29 cellular contexts compared by ENCODE assay signal in genomic region chr3:161343540-161343939, GRCh38. TPM values are rescaled to one million over a fixed set of nuclear protein-coding genes. Genes with fewer than 3 reads are reported as not detected.
"Had no signal": no experiment of that assay in that cellular context is flagged by ENCODE, and none has a peak within 500 bp of the region (broad histone marks: within the 10 kb centered on the region; RNA-seq: fewer than 3 reads in every experiment).

No MANE protein-coding gene starts in this region.

- H3K9me3 ChIP-seq: stomach, suprapubic skin, testis, thoracic aorta, thyroid gland, tibial artery, tibial nerve, transverse colon, upper lobe of left lung, upper lobe of right lung, uterus, vagina had no signal

- H3K36me3 Mint-ChIP-seq: stimulated activated memory B cell treated with anti-CD40 and anti-IgM and Interleukin-4, amounts not matched to agents 10 μg/mL and 1 μg/mL and 100 μg/mL, for 72 hours; stimulated activated naive B cell treated with anti-CD40 and anti-IgM and Interleukin-4, amounts not matched to agents 10 μg/mL and 1 μg/mL and 100 μg/mL, for 72 hours had no signal

- H3K27ac Mint-ChIP-seq: stimulated activated effector memory CD8-positive, alpha-beta T cell treated with anti-CD3 and anti-CD28 coated beads, Interleukin-12 subunit alpha, Interleukin-12 subunit beta, amount 100 ng/mL, for 72 hours; stimulated activated memory B cell treated with anti-CD40 and anti-IgM and Interleukin-4, amounts not matched to agents 10 μg/mL and 1 μg/mL and 100 μg/mL, for 72 hours; stimulated activated naive B cell treated with anti-CD40 and anti-IgM and Interleukin-4, amounts not matched to agents 10 μg/mL and 1 μg/mL and 100 μg/mL, for 72 hours; stimulated activated naive CD8-positive, alpha-beta T cell treated with anti-CD3 and anti-CD28 coated beads, Interleukin-15, amount 100 ng/mL, for 72 hours; stimulated activated naive CD8-positive, alpha-beta T cell treated with anti-CD3 and anti-CD28 coated beads, Interleukin-15, Interleukin-2, amounts not matched to agents 100 ng/mL and 50 ng/mL, for 24 hours; type B pancreatic cell had no signal

- H3K4me3 Mint-ChIP-seq: stimulated activated effector memory CD8-positive, alpha-beta T cell treated with anti-CD3 and anti-CD28 coated beads, Interleukin-12 subunit alpha, Interleukin-12 subunit beta, amount 100 ng/mL, for 72 hours; stimulated activated memory B cell treated with anti-CD40 and anti-IgM and Interleukin-4, amounts not matched to agents 10 μg/mL and 1 μg/mL and 100 μg/mL, for 72 hours; stimulated activated naive B cell treated with anti-CD40 and anti-IgM and Interleukin-4, amounts not matched to agents 10 μg/mL and 1 μg/mL and 100 μg/mL, for 72 hours; stimulated activated naive CD8-positive, alpha-beta T cell treated with anti-CD3 and anti-CD28 coated beads, Interleukin-15, amount 100 ng/mL, for 72 hours; stimulated activated naive CD8-positive, alpha-beta T cell treated with anti-CD3 and anti-CD28 coated beads, Interleukin-15, Interleukin-2, amounts not matched to agents 100 ng/mL and 50 ng/mL, for 24 hours; type B pancreatic cell had no signal

- H3K36me3 ChIP-seq: stomach, suprapubic skin, thoracic aorta, thyroid gland, tibial artery, tibial nerve, transverse colon, upper lobe of left lung, upper lobe of right lung, uterus, vagina had no signal

- H3K27me3 Mint-ChIP-seq: stimulated activated memory B cell treated with anti-CD40 and anti-IgM and Interleukin-4, amounts not matched to agents 10 μg/mL and 1 μg/mL and 100 μg/mL, for 72 hours; type B pancreatic cell had no signal

- H3K27me3 ChIP-seq: stomach, suprapubic skin, testis, thyroid gland, tibial artery, tibial nerve, transverse colon, upper lobe of left lung, upper lobe of right lung, uterus, vagina had no signal

- ATAC-seq: stimulated activated effector memory CD8-positive, alpha-beta T cell treated with anti-CD3 and anti-CD28 coated beads, Interleukin-12 subunit alpha, Interleukin-12 subunit beta, amount 100 ng/mL, for 72 hours; stimulated activated memory B cell treated with anti-CD40 and anti-IgM and Interleukin-4, amounts not matched to agents 10 μg/mL and 1 μg/mL and 100 μg/mL, for 72 hours; stimulated activated naive B cell treated with anti-CD40 and anti-IgM and Interleukin-4, amounts not matched to agents 10 μg/mL and 1 μg/mL and 100 μg/mL, for 72 hours; stimulated activated naive CD8-positive, alpha-beta T cell treated with anti-CD3 and anti-CD28 coated beads, Interleukin-15, amount 100 ng/mL, for 72 hours; stimulated activated naive CD8-positive, alpha-beta T cell treated with anti-CD3 and anti-CD28 coated beads, Interleukin-15, Interleukin-2, amounts not matched to agents 100 U/mL and 50 U/mL, for 24 hours; upper lobe of right lung had no signal

- H3K4me1 ChIP-seq: testis, thyroid gland, tibial nerve, transverse colon, upper lobe of left lung, upper lobe of right lung, uterus, vagina had no signal

- H3K4me3 ChIP-seq: stomach, suprapubic skin, testis, thoracic aorta, thyroid gland, tibial artery, tibial nerve, transverse colon, upper lobe of left lung, upper lobe of right lung, uterus, vagina had no signal

- DNase-seq: stimulated activated CD4-positive, alpha-beta T cell treated with anti-CD3 and anti-CD28 coated beads, Interleukin-2, amount 100 ng/mL, for 48 hours; stimulated activated CD4-positive, alpha-beta T cell treated with anti-CD3 and anti-CD28 coated beads, Interleukin-4, amount 100 ng/mL, for 1 hour; stimulated activated CD4-positive, alpha-beta T cell treated with anti-CD3 and anti-CD28 coated beads, Interleukin-4, amount 100 ng/mL, for 24 hours; stimulated activated CD4-positive, alpha-beta T cell treated with anti-CD3 and anti-CD28 coated beads, Interleukin-4, amount 100 ng/mL, for 4 hours; stimulated activated CD8-positive, alpha-beta memory T cell treated with anti-CD3 and anti-CD28 coated beads, Interleukin-4, amount 100 ng/mL, for 48 hours; stimulated activated naive B cell treated with anti-CD40 and anti-IgM and Interleukin-4, amounts not matched to agents 10 μg/mL and 1 μg/mL and 100 μg/mL, for 72 hours; stimulated activated naive CD4-positive, alpha-beta T cell; stimulated activated naive CD4-positive, alpha-beta T cell treated with Interleukin-2 at 50 U/mL for 16 hours; stimulated activated naive CD8-positive, alpha-beta T cell treated with anti-CD3 and anti-CD28 coated beads, Interleukin-15, amount 100 ng/mL, for 72 hours; stimulated activated naive CD8-positive, alpha-beta T cell treated with anti-CD3 and anti-CD28 coated beads, Interleukin-15, Interleukin-2, amounts not matched to agents 100 U/mL and 50 U/mL, for 24 hours; stomach; substantia nigra; testis; thyroid gland; tibial artery; transverse colon; trophoblast cell; upper lobe of left lung; upper lobe of right lung; uterus had no signal

- FAIRE-seq: urothelium cell line had no signal

- H3K27ac ChIP-seq: stomach, suprapubic skin, testis, thoracic aorta, thyroid gland, tibial artery, tibial nerve, transverse colon, upper lobe of left lung, upper lobe of right lung, uterus, vagina had no signal

- H3K4me1 Mint-ChIP-seq: stimulated activated effector memory CD8-positive, alpha-beta T cell treated with anti-CD3 and anti-CD28 coated beads, Interleukin-12 subunit alpha, Interleukin-12 subunit beta, amount 100 ng/mL, for 72 hours; stimulated activated memory B cell treated with anti-CD40 and anti-IgM and Interleukin-4, amounts not matched to agents 10 μg/mL and 1 μg/mL and 100 μg/mL, for 72 hours; stimulated activated naive B cell treated with anti-CD40 and anti-IgM and Interleukin-4, amounts not matched to agents 10 μg/mL and 1 μg/mL and 100 μg/mL, for 72 hours had no signal

- H3K9me3 Mint-ChIP-seq: stimulated activated effector memory CD8-positive, alpha-beta T cell treated with anti-CD3 and anti-CD28 coated beads, Interleukin-12 subunit alpha, Interleukin-12 subunit beta, amount 100 ng/mL, for 72 hours; stimulated activated memory B cell treated with anti-CD40 and anti-IgM and Interleukin-4, amounts not matched to agents 10 μg/mL and 1 μg/mL and 100 μg/mL, for 72 hours; stimulated activated naive B cell treated with anti-CD40 and anti-IgM and Interleukin-4, amounts not matched to agents 10 μg/mL and 1 μg/mL and 100 μg/mL, for 72 hours; stimulated activated naive CD8-positive, alpha-beta T cell treated with anti-CD3 and anti-CD28 coated beads, Interleukin-15, amount 100 ng/mL, for 72 hours; stimulated activated naive CD8-positive, alpha-beta T cell treated with anti-CD3 and anti-CD28 coated beads, Interleukin-15, Interleukin-2, amounts not matched to agents 100 ng/mL and 50 ng/mL, for 24 hours; type B pancreatic cell had no signal

RNA-seq across cellular contexts. Expression of gene SPTSSB, which starts 27.8 kb away (rescaled TPM):
- total RNA-seq: testis, thoracic aorta, thyroid gland, upper lobe of right lung had no signal
